ENCODE assay signal across 19 cellular contexts in the genomic region with DNA sequence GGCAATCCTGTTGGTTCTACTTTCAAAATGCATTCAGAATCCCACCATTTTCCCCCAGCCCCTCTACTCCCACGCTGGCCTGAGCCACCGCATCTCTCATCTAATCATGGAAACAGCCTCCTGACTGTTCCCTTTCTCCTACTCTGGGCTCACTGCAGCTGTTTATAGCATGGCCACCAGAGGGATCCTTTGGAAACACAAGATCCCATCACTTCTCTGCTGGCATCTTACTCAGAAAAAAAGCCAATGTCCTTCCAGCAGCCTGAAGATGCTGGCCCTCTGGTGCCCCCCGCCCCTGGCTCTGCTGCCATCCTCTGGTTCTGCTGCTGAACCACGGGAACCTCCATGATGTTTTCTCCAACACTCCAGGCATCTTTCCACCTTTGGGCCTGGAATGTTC. TPM values are rescaled to one million over a fixed set of nuclear protein-coding genes. Genes with fewer than 3 reads are reported as not detected.
A peak's percentile ranks its signal among the peaks of the same experiment; 100 is the strongest.
DNase-seq lines count a peak whose midpoint lies in the region; ATAC-seq, FAIRE-seq and TF ChIP-seq lines count a peak whose summit lies in the region.
"Had no signal": no experiment of that assay in that cellular context is flagged by ENCODE, and none has a peak within 500 bp of the region (broad histone marks: within the 10 kb centered on the region; RNA-seq: fewer than 3 reads in every experiment).

No MANE protein-coding gene starts in this region.

- H3K9me3 ChIP-seq in mucosa of descending colon (no peaks in the 10 kb centered on the region), stomach (no peaks in the 10 kb centered on the region)
- H3K9me3 ChIP-seq: adrenal gland, Peyer's patch had no signal

- H3K4me1 ChIP-seq in mucosa of descending colon (ENCODE audit: low read depth) = peaks cover 9% of the 10 kb centered on the region
- H3K4me1 ChIP-seq in stomach = no peaks in the 10 kb centered on the region
- H3K4me1 ChIP-seq: adrenal gland had no signal

- H3K36me3 ChIP-seq in bronchial epithelial cell (ENCODE audit: control insufficient read depth, insufficient read depth, low read length) (no peaks in the 10 kb centered on the region), mucosa of descending colon (ENCODE audit: low read depth) (no peaks in the 10 kb centered on the region), stomach (no peaks in the 10 kb centered on the region)
- H3K36me3 ChIP-seq: adrenal gland had no signal

- DNase-seq in ELR (ENCODE audit: low read depth) (peak; percentile 25), HTR-8/SVneo (ENCODE audit: insufficient read length, low spot score) (peak; percentile 10), bronchial epithelial cell (ENCODE audit: low read depth) (no peak), mucosa of descending colon (no peak), stomach (no peak)
- DNase-seq: activated CD4-positive, alpha-beta T cell treated with anti-CD3 and anti-CD28 coated beads, Interleukin-2, amount 50 U/mL, for 4 hours; adrenal gland; CD8-positive, alpha-beta memory T cell; IMR-90; mesenchymal stem cell; NCI-H1105 treated with DMSO at 0.1 percent for 48 hours; occipital lobe; Peyer's patch had no signal

- no peak for FAIRE-seq in HTR-8/SVneo (lab: Jason Lieb, UNC)
- peak; percentile 62 for FAIRE-seq in bronchial epithelial cell (lab: Jason Lieb, UNC)

- no peaks in the 10 kb centered on the region for H3K27me3 ChIP-seq in bronchial epithelial cell (ENCODE audit: control insufficient read depth, insufficient read depth, low read length)
- no peaks in the 10 kb centered on the region for H3K27me3 ChIP-seq in stomach
- H3K27me3 ChIP-seq: adrenal gland, Peyer's patch had no signal

- peak; percentile 6 for TF ChIP-seq CTCF in bronchial epithelial cell (IDR thresholded peaks at IDR 0.05; ENCODE audit: insufficient read depth, low read length, severe bottlenecking)
- no peak for TF ChIP-seq CTCF in mucosa of descending colon (IDR thresholded peaks at IDR 0.05)
- TF ChIP-seq CTCF in stomach (IDR thresholded peaks at IDR 0.05) = no peak

- TF ChIP-seq EP300 in stomach (IDR thresholded peaks at IDR 0.05) = no peak

- H3K4me3 ChIP-seq in bronchial epithelial cell (ENCODE audit: low read depth, low read length) (no peak overlapping the region), mucosa of descending colon (no peak overlapping the region), stomach (no peak overlapping the region)
- H3K4me3 ChIP-seq: adrenal gland, Peyer's patch, skin epidermis had no signal

- no peak for TF ChIP-seq POLR2A in stomach (IDR thresholded peaks at IDR 0.05)

- 66 to 80% (median 74%) methylated on average over 4 of the region's 4 CpGs for WGBS in stomach, 5 donors

- ATAC-seq in mucosa of descending colon = peak; percentile 65
- no peak for ATAC-seq in GM18502 (IDR thresholded peaks at IDR 0.05; ENCODE audit: poor library complexity, unreplicated experiment)
- no peak for ATAC-seq in GM18868 (IDR thresholded peaks at IDR 0.05; ENCODE audit: unreplicated experiment)
- no peak for ATAC-seq in GM19023 (IDR thresholded peaks at IDR 0.05; ENCODE audit: unreplicated experiment)

- intact Hi-C loops in mucosa of descending colon (cut with DNase I, micrococcal nuclease) = no loop called here
- intact Hi-C loops in stomach (cut with DNase I; ENCODE audit: low total_unique reads) = no loop called here

- no peak overlapping the region for H3K27ac ChIP-seq in stomach
- H3K27ac ChIP-seq: adrenal gland, skin epidermis had no signal

RNA-seq across cellular contexts. Expression of a gene that starts 11.1 kb away (rescaled TPM):
- not detected in 2 replicates for total RNA-seq in bronchial epithelial cell
- total RNA-seq in mucosa of descending colon = 10 to 100 TPM; 11.5 to 36.2 (median 18.4) TPM
- total RNA-seq in stomach = 1 to 10 TPM in 4 of 5 donors, not detected in 1; 2.6 to 8.9 (median 7.5) TPM
- polyA plus RNA-seq in stomach = 1 to 10 TPM; 2.3 to 5.7 (median 3.7) TPM
- total RNA-seq: CD8-positive, alpha-beta memory T cell; dermis microvascular lymphatic vessel endothelial cell; IMR-90; occipital lobe; T-helper 2 cell treated with Interferon-gamma antibody and Interleukin-4, amounts not matched to agents 100 ng/mL and 5 ng/mL, for 36 hours had no signal
- polyA plus RNA-seq: CD8-positive, alpha-beta memory T cell; IMR-90 had no signal

RNA-seq across cellular contexts. Expression of a gene that starts 14.0 kb away (rescaled TPM):
- total RNA-seq in bronchial epithelial cell (not detected in 2 replicates), mucosa of descending colon (not detected), stomach (not detected)
- polyA plus RNA-seq in stomach = under 1 TPM in 1 of 3 donors, not detected in 2; 0.19 TPM
- total RNA-seq: adrenal gland; CD8-positive, alpha-beta memory T cell; dermis microvascular lymphatic vessel endothelial cell; IMR-90; occipital lobe; T-helper 2 cell treated with Interferon-gamma antibody and Interleukin-4, amounts not matched to agents 100 ng/mL and 5 ng/mL, for 36 hours had no signal
- polyA plus RNA-seq: adrenal gland; CD8-positive, alpha-beta memory T cell; IMR-90 had no signal

RNA-seq across cellular contexts. Expression of a gene that starts 46.2 kb away (rescaled TPM):
- total RNA-seq in bronchial epithelial cell (not detected in 2 replicates), mucosa of descending colon (under 1 TPM in 1 of 3 donors, not detected in 2; 0.38 TPM), stomach (not detected)
- polyA plus RNA-seq in stomach = not detected
- total RNA-seq: CD8-positive, alpha-beta memory T cell; IMR-90; occipital lobe; T-helper 2 cell treated with Interferon-gamma antibody and Interleukin-4, amounts not matched to agents 100 ng/mL and 5 ng/mL, for 36 hours had no signal
- polyA plus RNA-seq: CD8-positive, alpha-beta memory T cell; IMR-90 had no signal

Comparison
In these comparisons a context has a peak if more than half of its experiments do, and no peak if none do; other contexts are left out.
1. DNase-seq: peak in ELR (single experiment) and HTR-8/SVneo (single experiment); none in bronchial epithelial cell (single experiment), mucosa of descending colon (0 of 3) and stomach (single experiment).